In the genomic region with DNA sequence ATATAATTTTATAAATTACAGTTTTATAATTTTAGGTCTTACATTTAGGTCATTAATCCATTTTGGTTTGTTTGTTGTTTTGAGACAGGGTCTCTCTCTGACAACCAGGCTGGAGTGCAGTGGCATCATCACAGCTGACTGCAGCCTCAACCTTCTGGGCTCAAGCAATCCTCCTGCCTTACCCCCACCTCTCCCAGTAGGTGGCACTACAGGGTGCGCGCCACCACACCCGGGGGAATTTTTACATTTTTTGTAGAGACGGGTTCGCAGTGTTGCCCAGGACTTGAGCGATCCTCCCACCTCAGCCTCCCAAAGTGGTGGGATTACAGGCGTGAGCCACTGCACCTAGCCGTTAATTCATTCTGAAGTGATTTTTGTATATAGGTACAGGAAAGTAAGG, we compare ENCODE assay signal across 7 cellular contexts.
A peak's percentile ranks its signal among the peaks of the same experiment; 100 is the strongest.
DNase-seq lines count a peak whose midpoint lies in the region; ATAC-seq, FAIRE-seq and TF ChIP-seq lines count a peak whose summit lies in the region.
"Not testable (repeated sequence)": the region's sequence is repeated elsewhere in the genome, so short reads cannot be mapped to it uniquely, and the experiment has no call there.

No MANE protein-coding gene starts in this region.

- H3K27me3 Mint-ChIP-seq in WTC11 (ENCODE audit: low read depth): not testable (repeated sequence)

- H3K4me1 Mint-ChIP-seq in WTC11: not testable (repeated sequence)

- not testable (repeated sequence) for H3K27me3 ChIP-seq in K562 (ENCODE audit: control insufficient read depth in 2 of 2, insufficient read depth in 2 of 2, low read length in 2 of 2)

- not testable (repeated sequence) for H3K4me3 ChIP-seq in K562, mucosa of descending colon

- POLR2A ChIA-PET in WTC11 (lab: Charles Lee); K562 (lab: Yijun Ruan, JAX): not testable (repeated sequence)

- H3K27ac Mint-ChIP-seq in WTC11: not testable (repeated sequence)

- not testable (repeated sequence) for H3K4me2 ChIP-seq in K562 (ENCODE audit: insufficient read depth, low read length)

- DNase-seq in WTC11 (ENCODE audit: low spot score); K562 (ENCODE audit: extremely low read depth in 1 of 4, low spot score in 3 of 4); mucosa of descending colon: not testable (repeated sequence)

- TF ChIP-seq POLR2A in GM18505 (IDR thresholded peaks at IDR 0.05; ENCODE audit: borderline replicate concordance, extremely low read depth, insufficient read depth, insufficient read length); K562 (conservative IDR thresholded peaks at IDR 0.05): not testable (repeated sequence)

- not testable (repeated sequence) for H3K79me2 ChIP-seq in K562 (ENCODE audit: control insufficient read depth, insufficient read depth, low read length)

- not testable (repeated sequence) for H3K36me3 ChIP-seq in K562 (ENCODE audit: control insufficient read depth, insufficient read depth, low read length); mucosa of descending colon (ENCODE audit: low read depth)

- ATAC-seq in GM18505 (IDR thresholded peaks at IDR 0.05; ENCODE audit: unreplicated experiment) (peak; percentile 54), GM19023 (IDR thresholded peaks at IDR 0.05; ENCODE audit: unreplicated experiment) (peak; percentile 56), HG02642 (IDR thresholded peaks at IDR 0.05; ENCODE audit: poor library complexity, unreplicated experiment) (peak; percentile 30), HG03432 (IDR thresholded peaks at IDR 0.05; ENCODE audit: unreplicated experiment) (peak; percentile 58), WTC11 (peak; percentile 89), K562 (peak; percentile 72), mucosa of descending colon (peak; percentile 48)

- not testable (repeated sequence) for H3K36me3 Mint-ChIP-seq in WTC11

- H3K9ac ChIP-seq in K562 (ENCODE audit: insufficient read depth in 1 of 2, low read depth in 2 of 2, low read length in 2 of 2): not testable (repeated sequence)

- in situ Hi-C loops in K562 (cut with MboI): not testable (repeated sequence)

- BruUV-seq in K562 (replicated peaks; lab: Mats Ljungman, UMichigan): not testable (repeated sequence)

- H2AFZ ChIP-seq in K562 (ENCODE audit: low read depth, low read length): not testable (repeated sequence)

- H3K27ac ChIP-seq in K562 (ENCODE audit: extremely low read depth, low read depth, low read length): not testable (repeated sequence)

- not testable (repeated sequence) for TF ChIP-seq CTCF in WTC11 (IDR thresholded peaks at IDR 0.05); K562 (IDR thresholded peaks at IDR 0.05 in 2 of 3, conservative IDR thresholded peaks at IDR 0.05 in 1 of 3; ENCODE audit: insufficient read depth in 2 of 3, low read depth in 1 of 3, low read length in 3 of 3); mucosa of descending colon (IDR thresholded peaks at IDR 0.05)

- not testable (repeated sequence) for H3K9me1 ChIP-seq in K562 (ENCODE audit: control insufficient read depth, insufficient read depth, low read length)

- not testable (repeated sequence) for FAIRE-seq in K562 (lab: Jason Lieb, UNC)

- not testable (repeated sequence) for H3K4me1 ChIP-seq in K562 (replicated peaks in 1 of 2; ENCODE audit: control insufficient read depth in 2 of 2, insufficient read depth in 2 of 2, low read length in 2 of 2); mucosa of descending colon (ENCODE audit: low read depth)

- CTCF ChIA-PET in WTC11 (lab: Charles Lee); K562 (lab: Yijun Ruan, JAX; ENCODE audit: low intra/inter-chr PET ratio): not testable (repeated sequence)

- H3K9me3 Mint-ChIP-seq in WTC11: not testable (repeated sequence)

- intact Hi-C loops in K562 (cut with micrococcal nuclease); mucosa of descending colon (cut with DNase I, micrococcal nuclease): not testable (repeated sequence)

- not testable (repeated sequence) for H4K20me1 ChIP-seq in K562 (replicated peaks; ENCODE audit: control insufficient read depth, insufficient read depth, low read length)

- H3K9me3 ChIP-seq in K562 (replicated peaks; ENCODE audit: control insufficient read depth, insufficient read depth, low read depth, low read length); mucosa of descending colon: not testable (repeated sequence)

- not testable (repeated sequence) for H3K4me3 Mint-ChIP-seq in WTC11

- not testable (repeated sequence) for TF ChIP-seq EP300 in K562 (IDR thresholded peaks at IDR 0.05; ENCODE audit: low read length)

- WGBS in K562 (ENCODE audit: insufficient coverage, low coverage, missing lambda C conversion rate): no CpG with 5 or more reads among the region's 8 CpGs

- TF ChIP-seq RAD21 in K562 (CRISPR knock-in tag; conservative IDR thresholded peaks at IDR 0.05 in 1 of 2, IDR thresholded peaks at IDR 0.05 in 1 of 2): not testable (repeated sequence)

Comparison
In these comparisons a context has a peak if more than half of its experiments do, and no peak if none do; other contexts are left out.
1. ATAC-seq: peak in every context shown above with its lines; median percentile 89 in WTC11; 72 in K562; 58 in HG03432; 56 in GM19023; 54 in GM18505; 48 in mucosa of descending colon; 30 in HG02642.